ENCODE assay signal across 22 cellular contexts in genomic region chr20:47818466-47818865, GRCh38. TPM values are rescaled to one million over a fixed set of nuclear protein-coding genes. Genes with fewer than 3 reads are reported as not detected.
"Had no signal": no experiment of that assay in that cellular context is flagged by ENCODE, and none has a peak within 500 bp of the region (broad histone marks: within the 10 kb centered on the region; RNA-seq: fewer than 3 reads in every experiment).

No MANE protein-coding gene starts in this region.

- H3K4me3 ChIP-seq: body of pancreas, K562, SJSA1 had no signal

- H3K9me3 ChIP-seq: SJSA1, SK-N-SH had no signal

- H3K9me3 Mint-ChIP-seq: activated CD4-positive, alpha-beta T cell treated with anti-CD3 and anti-CD28 coated beads, Interleukin-2, amount 10 ng/mL, durations not matched to agents 7 days and 5 days; activated naive CD8-positive, alpha-beta T cell treated with anti-CD3 and anti-CD28 coated beads, Interleukin-2, amount 10 ng/mL, durations not matched to agents 7 days and 5 days; activated T-cell treated with anti-CD3 and anti-CD28 coated beads, Interleukin-2, amount 50 U/mL, for 24 hours; activated T-helper 2 cell treated with anti-CD3 and anti-CD28 coated beads, Interferon-gamma antibody, Interleukin-2, Interleukin-4, amounts not matched to agents 10 μg/mL and 5 μg/mL and 100 μg/mL, durations not matched to agents 14 hours and 24 hours and 36 hours; T-helper 1 cell treated with Interleukin-12 subunit alpha and Interleukin-12 subunit beta and Interleukin-4 antibody, amounts not matched to agents 30 μg/mL and 1 μg/mL, for 36 hours; T-helper 2 cell treated with Interferon-gamma antibody and Interleukin-4, amounts not matched to agents 5 μg/mL and 100 μg/mL, for 36 hours had no signal

- H3K27me3 ChIP-seq: body of pancreas had no signal

- H3K4me3 Mint-ChIP-seq: activated CD4-positive, alpha-beta T cell treated with anti-CD3 and anti-CD28 coated beads, Interleukin-2, amount 10 ng/mL, durations not matched to agents 7 days and 5 days; activated CD8-positive, alpha-beta T cell treated with anti-CD3 and anti-CD28 coated beads, Interleukin-2, amount 10 ng/mL, durations not matched to agents 7 days and 5 days; activated naive CD8-positive, alpha-beta T cell treated with anti-CD3 and anti-CD28 coated beads, Interleukin-2, amount 10 ng/mL, durations not matched to agents 7 days and 5 days; activated T-cell treated with anti-CD3 and anti-CD28 coated beads, Interleukin-2, amount 50 U/mL, for 24 hours; T-helper 1 cell treated with Interleukin-12 subunit alpha and Interleukin-12 subunit beta and Interleukin-4 antibody, amounts not matched to agents 30 μg/mL and 1 μg/mL, for 36 hours; T-helper 2 cell treated with Interferon-gamma antibody and Interleukin-4, amounts not matched to agents 5 μg/mL and 100 μg/mL, for 36 hours had no signal

- H3K4me1 Mint-ChIP-seq: activated CD4-positive, alpha-beta T cell treated with anti-CD3 and anti-CD28 coated beads, Interleukin-2, amount 10 ng/mL, durations not matched to agents 7 days and 5 days; activated naive CD8-positive, alpha-beta T cell treated with anti-CD3 and anti-CD28 coated beads, Interleukin-2, amount 10 ng/mL, durations not matched to agents 7 days and 5 days had no signal

- H3K27ac ChIP-seq: body of pancreas, SJSA1 had no signal

- H3K36me3 ChIP-seq: SJSA1 had no signal

- DNase-seq: activated CD4-positive, alpha-beta T cell treated with anti-CD3 and anti-CD28 coated beads, Interleukin-2, amount 10 ng/mL, durations not matched to agents 7 days and 5 days; activated CD4-positive, alpha-beta T cell treated with anti-CD3 and anti-CD28 coated beads, Interleukin-2, amount 50 U/mL, for 48 hours; activated CD8-positive, alpha-beta T cell treated with anti-CD3 and anti-CD28 coated beads, Interleukin-2, amount 10 ng/mL, durations not matched to agents 7 days and 5 days; activated naive CD4-positive, alpha-beta T cell treated with anti-CD3 and anti-CD28 coated beads, Interleukin-2, amount 50 U/mL, for 16 hours; activated naive CD8-positive, alpha-beta T cell treated with anti-CD3 and anti-CD28 coated beads, Interleukin-2, amount 10 ng/mL, durations not matched to agents 7 days and 5 days; activated T-cell treated with anti-CD3 and anti-CD28 coated beads, Interleukin-2, amount 50 U/mL, for 24 hours; amygdala; body of pancreas; central memory CD4-positive, alpha-beta T cell; NCI-H1048; NCI-H1105 treated with DMSO at 0.1 percent for 48 hours; NCI-H1436; NCI-H1930; NCI-H2081 treated with DMSO at 0.1 percent for 48 hours; NCI-H226; SHP77 treated with DMSO at 0.1 percent for 48 hours; SK-N-SH had no signal

- H3K36me3 Mint-ChIP-seq: activated naive CD8-positive, alpha-beta T cell treated with anti-CD3 and anti-CD28 coated beads, Interleukin-2, amount 10 ng/mL, durations not matched to agents 7 days and 5 days had no signal

- H3K4me1 ChIP-seq: body of pancreas, SJSA1 had no signal

- H3K27ac Mint-ChIP-seq: activated CD4-positive, alpha-beta T cell treated with anti-CD3 and anti-CD28 coated beads, Interleukin-2, amount 10 ng/mL, durations not matched to agents 7 days and 5 days; activated CD8-positive, alpha-beta T cell treated with anti-CD3 and anti-CD28 coated beads, Interleukin-2, amount 10 ng/mL, durations not matched to agents 7 days and 5 days; activated naive CD8-positive, alpha-beta T cell treated with anti-CD3 and anti-CD28 coated beads, Interleukin-2, amount 10 ng/mL, durations not matched to agents 7 days and 5 days; activated T-cell treated with anti-CD3 and anti-CD28 coated beads, Interleukin-2, amount 50 U/mL, for 24 hours; activated T-helper 2 cell treated with anti-CD3 and anti-CD28 coated beads, Interferon-gamma antibody, Interleukin-2, Interleukin-4, amounts not matched to agents 10 μg/mL and 5 μg/mL and 100 μg/mL, durations not matched to agents 14 hours and 24 hours and 36 hours; T-helper 1 cell treated with Interleukin-12 subunit alpha and Interleukin-12 subunit beta and Interleukin-4 antibody, amounts not matched to agents 30 μg/mL and 1 μg/mL, for 36 hours; T-helper 2 cell treated with Interferon-gamma antibody and Interleukin-4, amounts not matched to agents 5 μg/mL and 100 μg/mL, for 36 hours had no signal

RNA-seq across cellular contexts. Expression of gene SULF2, which starts 33.2 kb away (rescaled TPM):
- polyA plus RNA-seq: K562 had no signal
